Comparison of ENCODE assay signal across 28 cellular contexts in the genomic region with DNA sequence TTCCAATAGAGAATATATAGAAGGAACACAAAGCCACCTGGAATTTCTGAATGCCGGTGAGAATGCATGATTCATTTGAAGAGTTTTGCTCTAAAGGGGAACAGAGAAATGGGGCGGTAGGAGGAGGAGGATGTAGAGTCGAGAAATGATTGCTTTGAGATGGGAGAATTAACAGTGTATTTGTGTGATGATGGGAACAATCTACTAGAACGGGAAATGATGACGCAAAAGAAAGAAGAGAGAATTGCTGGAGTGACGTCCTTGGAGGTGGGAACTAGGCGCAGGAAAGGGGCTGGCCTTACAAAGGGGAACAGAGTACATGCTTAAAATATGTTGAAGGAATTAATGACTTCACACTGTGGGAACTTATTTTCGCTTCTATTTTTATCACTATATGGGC.
"Had no signal": no experiment of that assay in that cellular context is flagged by ENCODE, and none has a peak within 500 bp of the region (broad histone marks: within the 10 kb centered on the region; RNA-seq: fewer than 3 reads in every experiment).

No MANE protein-coding gene starts in this region.

- ATAC-seq: activated CD4-positive, alpha-beta T cell treated with anti-CD3 and anti-CD28 coated beads for 36 hours; activated CD4-positive, CD25-positive, alpha-beta regulatory T cell treated with anti-CD3 and anti-CD28 coated beads, Interleukin-2, amount 50 U/mL, for 24 hours; activated CD8-positive, alpha-beta T cell treated with anti-CD3 and anti-CD28 coated beads, Interleukin-2, amount 10 ng/mL, durations not matched to agents 7 days and 5 days; activated naive CD4-positive, alpha-beta T cell treated with anti-CD3 and anti-CD28 coated beads, Interleukin-2, amount 50 U/mL, for 72 hours; body of pancreas; Panc1; WTC11 had no signal

- DNase-seq: activated CD4-positive, alpha-beta T cell treated with anti-CD3 and anti-CD28 coated beads for 36 hours; activated CD4-positive, alpha-beta T cell treated with anti-CD3 and anti-CD28 coated beads, Interleukin-2, amount 10 ng/mL, durations not matched to agents 7 days and 5 days; activated CD4-positive, alpha-beta T cell treated with anti-CD3 and anti-CD28 coated beads, Interleukin-2, amount 50 U/mL, for 48 hours; activated CD8-positive, alpha-beta T cell treated with anti-CD3 and anti-CD28 coated beads, Interleukin-2, amount 10 ng/mL, durations not matched to agents 7 days and 5 days; activated gamma-delta T cell treated with Interleukin-2 at 50 U/mL for 16 hours; activated naive CD4-positive, alpha-beta T cell treated with anti-CD3 and anti-CD28 coated beads for 36 hours; activated T-cell treated with anti-CD3 and anti-CD28 coated beads, Interleukin-2, amount 50 U/mL, for 24 hours; adrenal gland; body of pancreas; cerebellar nuclear complex; cortex of kidney; Kasumi-1; MG63; NCI-H1048; NCI-H1105 treated with DMSO at 0.1 percent for 48 hours; NCI-H1436; NCI-H1694; NCI-H1930; NCI-H2081 treated with DMSO at 0.1 percent for 48 hours; NCI-H226; NCI-H446 treated with DMSO at 0.1 percent for 48 hours; NCI-H524; SHP77; SJCRH30 had no signal
